In the genomic region with DNA sequence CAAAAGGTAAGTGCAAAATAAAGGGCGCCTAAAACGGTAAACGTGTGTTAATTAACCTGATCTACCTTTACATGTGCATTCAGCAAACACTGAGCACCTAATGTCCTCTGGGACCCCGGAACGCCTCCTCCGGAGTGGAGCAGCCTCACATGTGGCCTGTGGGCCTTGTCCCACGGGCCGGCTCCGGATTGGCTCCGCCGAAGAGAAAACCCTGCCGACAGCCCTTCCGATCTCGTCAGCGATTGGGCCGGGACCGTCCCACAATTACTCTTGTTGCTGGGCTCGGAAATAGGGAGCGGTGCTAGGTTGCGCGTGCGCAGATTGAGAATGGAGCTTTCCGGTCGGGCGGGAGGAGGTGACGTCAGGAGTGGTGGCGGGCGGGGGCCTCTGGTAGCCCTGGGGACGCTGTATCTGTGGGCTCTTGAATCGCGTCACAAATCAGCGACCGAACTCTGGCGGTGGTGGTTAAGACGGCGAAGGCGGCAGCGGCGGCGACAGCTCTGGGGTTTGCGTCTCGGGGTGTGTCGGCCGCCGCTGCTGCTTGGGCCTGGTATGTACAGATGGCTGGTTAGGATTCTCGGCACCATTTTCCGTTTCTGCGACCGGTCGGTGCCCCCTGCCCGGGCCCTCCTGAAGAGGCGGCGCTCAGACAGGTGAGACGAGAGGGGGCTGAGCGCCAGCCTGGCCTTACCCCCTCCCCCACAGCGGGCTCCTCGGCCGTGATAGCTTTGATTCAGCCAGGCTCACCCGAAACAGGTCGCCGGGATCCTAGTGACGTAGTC, we compare ENCODE assay signal across 8 cellular contexts. TPM values are rescaled to one million over a fixed set of nuclear protein-coding genes. Genes with fewer than 3 reads are reported as not detected.
DNase-seq lines count a peak whose midpoint lies in the region; ATAC-seq, FAIRE-seq and TF ChIP-seq lines count a peak whose summit lies in the region.

SENP2 (plus strand) TSS at position 434 of the 782 bp plus-strand sequence; CDS start at position 553, 119 bp downstream.

- DNase-seq in D341Med (ENCODE audit: low spot score) (peak; percentile 97), HuH-7 (ENCODE audit: low spot score) (peak; percentile 95)
- DNase-seq in activated CD8-positive, alpha-beta memory T cell treated with anti-CD3 and anti-CD28 coated beads, Interleukin-2, amount 50 U/mL, for 48 hours: peak; percentile 99
- peak; percentile 99 for DNase-seq in stimulated activated CD8-positive, alpha-beta memory T cell treated with anti-CD3 and anti-CD28 coated beads, Interleukin-15, amount 100 ng/mL, for 4 hours (ENCODE audit: low read depth in 2 of 2)

- WGBS in mesodermal cell (ENCODE audit: insufficient coverage in 2 of 2), 2 experiments: 1% methylated on average over 43 to 58 of the region's 62 CpGs

- peak; percentile 95 for ATAC-seq in GM21515 (IDR thresholded peaks at IDR 0.05; ENCODE audit: unreplicated experiment)

- no peaks in the 10 kb centered on the region for H3K9me3 ChIP-seq in OCI-LY3 (ENCODE audit: insufficient read depth, low read length)
- H3K9me3 ChIP-seq in mesodermal cell (ENCODE audit: control insufficient read depth, low read length): no peaks in the 10 kb centered on the region

- peak within 1 kb of the TSS; percentile 94 for H3K4me2 ChIP-seq in OCI-LY3 (ENCODE audit: low read length)

- peaks cover 30% of the 10 kb centered on the region for H3K79me2 ChIP-seq in OCI-LY3 (ENCODE audit: low read length)

- peak within 1 kb of the TSS; percentile 74 for H3K9ac ChIP-seq in OCI-LY3 (ENCODE audit: low read length)

- peak; percentile 94 for FAIRE-seq in endometrium (lab: Jason Lieb, UNC)

- H3K27ac ChIP-seq in OCI-LY3 (ENCODE audit: low read length) (peak within 1 kb of the TSS; percentile 41), mesodermal cell (ENCODE audit: low read depth, low read length, severe bottlenecking) (peak within 1 kb of the TSS; percentile 97)

- no peaks in the 10 kb centered on the region for H3K27me3 ChIP-seq in OCI-LY3 (ENCODE audit: low read depth, low read length)

- H3K4me1 ChIP-seq in OCI-LY3 (ENCODE audit: low read length) (peaks cover 12% of the 10 kb centered on the region; the same call in 1 of the 2 replicates), mesodermal cell (ENCODE audit: control insufficient read depth, insufficient read depth, low read length, poor library complexity, severe bottlenecking) (no peaks in the 10 kb centered on the region)

- H4K20me1 ChIP-seq in OCI-LY3 (ENCODE audit: insufficient read depth, low read length): no peaks in the 10 kb centered on the region

- H2AFZ ChIP-seq in OCI-LY3 (ENCODE audit: low read depth, low read length): peak within 1 kb of the TSS; percentile 96

- H3K36me3 ChIP-seq in OCI-LY3 (replicated peaks; ENCODE audit: low read depth, low read length) (no peaks in the 10 kb centered on the region), mesodermal cell (ENCODE audit: control insufficient read depth, insufficient read depth, low read length) (no peaks in the 10 kb centered on the region)

- TF ChIP-seq CTCF in OCI-LY3 (IDR thresholded peaks at IDR 0.05; ENCODE audit: low read depth, low read length): no peak

- peak within 1 kb of the TSS; percentile 90 for H3K4me3 ChIP-seq in OCI-LY3 (ENCODE audit: low read length)
- H3K4me3 ChIP-seq in mesodermal cell (ENCODE audit: extremely low read depth, insufficient read depth, low read length, poor library complexity, severe bottlenecking): peak within 1 kb of the TSS; percentile 87

RNA-seq across cellular contexts. Expression of gene SENP2, which starts in this region (rescaled TPM):
- 33.9 TPM for polyA plus RNA-seq in mesodermal cell (2013, experiment 1 of 2)
- 43.3 TPM for polyA plus RNA-seq in mesodermal cell (2013, experiment 2 of 2)

Comparison
In these comparisons a context has a peak if more than half of its experiments do, and no peak if none do; other contexts are left out.
1. Peak in every context shown above with its lines: DNase-seq, ATAC-seq, H3K4me3 ChIP-seq and H3K27ac ChIP-seq.